Comparison of ENCODE assay signal across 9 cellular contexts in genomic region chr17:50943575-50943933, GRCh38.
DNase-seq lines count a peak whose midpoint lies in the region; ATAC-seq, FAIRE-seq and TF ChIP-seq lines count a peak whose summit lies in the region.
"Had no signal": no experiment of that assay in that cellular context is flagged by ENCODE, and none has a peak within 500 bp of the region (broad histone marks: within the 10 kb centered on the region; RNA-seq: fewer than 3 reads in every experiment).

No MANE protein-coding gene starts in this region.

- no peaks in the 10 kb centered on the region for H3K36me3 Mint-ChIP-seq in progenitor cell of endocrine pancreas (ENCODE audit: insufficient read depth)

- H3K27me3 Mint-ChIP-seq in progenitor cell of endocrine pancreas: peaks cover 4% of the 10 kb centered on the region

- no peaks in the 10 kb centered on the region for H3K9me3 Mint-ChIP-seq in progenitor cell of endocrine pancreas (ENCODE audit: low read depth)

- peak; percentile 22 for DNase-seq in DMS53 treated with DMSO at 0.1 percent for 48 hours (lab: John Stamatoyannopoulos, UW; ENCODE audit: unreplicated experiment)
- peak; percentile 22 for DNase-seq in SK-MEL-5 (ENCODE audit: low read depth, low spot score)
- no peak for DNase-seq in esophagus squamous epithelium (lab: John Stamatoyannopoulos, UW)
- no peak for DNase-seq in progenitor cell of endocrine pancreas (ENCODE audit: low spot score, unreplicated experiment)
- no peak for DNase-seq in HTR-8/SVneo (ENCODE audit: insufficient read length, low spot score)

- H3K36me3 ChIP-seq in esophagus squamous epithelium: no peaks in the 10 kb centered on the region

- intact Hi-C loops in esophagus squamous epithelium (cut with DNase I): no loop called here

- TF ChIP-seq POLR2A in esophagus squamous epithelium (IDR thresholded peaks at IDR 0.05): no peak

- no peak for FAIRE-seq in HTR-8/SVneo (lab: Jason Lieb, UNC)
- FAIRE-seq: GM18507 had no signal

- no peaks in the 10 kb centered on the region for H3K9me3 ChIP-seq in esophagus squamous epithelium

- 73 to 81% methylated on average over 8 of the region's 8 CpGs for WGBS in esophagus squamous epithelium, 2 donors

- peak overlapping the region; percentile 40 for H3K4me3 Mint-ChIP-seq in progenitor cell of endocrine pancreas (ENCODE audit: low read depth)

- in situ Hi-C loops in SK-MEL-5 (cut with HindIII; ENCODE audit: low pct_unique_long_range_greater_than_20kb, low sequenced_read_pairs): no loop called here

- peaks cover 15 to 32% (median 18%) of the 10 kb centered on the region in 3 donors for H3K4me1 ChIP-seq in esophagus squamous epithelium

- H3K27ac Mint-ChIP-seq in progenitor cell of endocrine pancreas: peak overlapping the region; percentile 79

- peak overlapping the region in 2 of 4 donors; percentile 54 to 67 for H3K4me3 ChIP-seq in esophagus squamous epithelium

- TF ChIP-seq CTCF in esophagus squamous epithelium (IDR thresholded peaks at IDR 0.05) (no peak), progenitor cell of endocrine pancreas (IDR thresholded peaks at IDR 0.05; ENCODE audit: unreplicated experiment) (no peak)

- peaks cover 14% of the 10 kb centered on the region for H3K4me1 Mint-ChIP-seq in progenitor cell of endocrine pancreas (ENCODE audit: low read depth)

- ATAC-seq in GM19328 (IDR thresholded peaks at IDR 0.05; ENCODE audit: unreplicated experiment) (no peak), HG02763 (IDR thresholded peaks at IDR 0.05; ENCODE audit: unreplicated experiment) (no peak), GM21381 (IDR thresholded peaks at IDR 0.05; ENCODE audit: unreplicated experiment) (no peak)

- peak overlapping the region in 3 of 4 donors; percentile 81 to 83 (median 81) for H3K27ac ChIP-seq in esophagus squamous epithelium

- H3K27me3 ChIP-seq in esophagus squamous epithelium: no peaks in the 10 kb centered on the region

Comparison
In these comparisons a context has a peak if more than half of its experiments do, and no peak if none do; other contexts are left out.
1. DNase-seq: peak in DMS53 treated with DMSO at 0.1 percent for 48 hours (single experiment) and SK-MEL-5 (single experiment); none in esophagus squamous epithelium (single experiment), progenitor cell of endocrine pancreas (single experiment) and HTR-8/SVneo (single experiment).